ENCODE assay signal across 21 cellular contexts in genomic region chr16:17053536-17054160, GRCh38.
A peak's percentile ranks its signal among the peaks of the same experiment; 100 is the strongest.
DNase-seq lines count a peak whose midpoint lies in the region; ATAC-seq, FAIRE-seq and TF ChIP-seq lines count a peak whose summit lies in the region.
"Had no signal": no experiment of that assay in that cellular context is flagged by ENCODE, and none has a peak within 500 bp of the region (broad histone marks: within the 10 kb centered on the region; RNA-seq: fewer than 3 reads in every experiment).

No MANE protein-coding gene starts in this region.

- H2AFZ ChIP-seq in HepG2 (ENCODE audit: low read length), result no peak overlapping the region
- no peak overlapping the region for H2AFZ ChIP-seq in Loucy (ENCODE audit: low read length)

- whole genome bisulfite sequencing in HepG2 (ENCODE audit: low lambda C conversion rate), result 0% methylated on average over 4 of the region's 4 CpGs
- 28% methylated on average over 4 of the region's 4 CpGs for WGBS in right lobe of liver (ENCODE audit: insufficient coverage, low coverage, low lambda C conversion rate, missing lambda C conversion rate)

- TF ChIP-seq EP300 in HepG2 (IDR thresholded peaks at IDR 0.05; ENCODE audit: low read depth in 2 of 2, low read length in 2 of 2), result no peak
- no peak for TF ChIP-seq EP300 in HepG2 (CRISPR knock-in tag; IDR thresholded peaks at IDR 0.05; ENCODE audit: borderline replicate concordance)

- no peaks in the 10 kb centered on the region for H4K20me1 ChIP-seq in HepG2 (ENCODE audit: insufficient read depth, low read length)
- no peaks in the 10 kb centered on the region for H4K20me1 ChIP-seq in Loucy (ENCODE audit: insufficient read depth, low read length, poor library complexity, severe bottlenecking)

- peaks cover 7% of the 10 kb centered on the region for H3K9me3 ChIP-seq in HepG2 (ENCODE audit: low read length)
- no peaks in the 10 kb centered on the region for H3K9me3 ChIP-seq in right lobe of liver
- peaks cover 3% of the 10 kb centered on the region; the same call in 1 of the 2 replicates for H3K9me3 ChIP-seq in Loucy (ENCODE audit: insufficient read depth, low read depth, low read length)
- H3K9me3 ChIP-seq: psoas muscle had no signal

- CTCF ChIA-PET in HepG2 (lab: Yijun Ruan, JAX; ENCODE audit: low intra/inter-chr PET ratio, low total read pairs), result no interaction called here

- no peaks in the 10 kb centered on the region for H3F3A ChIP-seq in Loucy (ENCODE audit: low read depth)

- ATAC-seq in HepG2 (no peak), right lobe of liver (no peak), foreskin keratinocyte (no peak)
- ATAC-seq: heart left ventricle, psoas muscle, T-helper 17 cell had no signal

- no TSS peak for BruUV-seq in HepG2 (replicated peaks; lab: Mats Ljungman, UMichigan)

- H3K36me3 ChIP-seq in HepG2 (replicated peaks in 1 of 2; ENCODE audit: control insufficient read depth in 1 of 2, insufficient read depth in 2 of 2, low read length in 2 of 2) (no peaks in the 10 kb centered on the region), right lobe of liver (no peaks in the 10 kb centered on the region), Loucy (ENCODE audit: insufficient read depth, low read length) (no peaks in the 10 kb centered on the region)
- H3K36me3 ChIP-seq: heart left ventricle had no signal

- no peaks in the 10 kb centered on the region for H3K27me3 ChIP-seq in HepG2 (ENCODE audit: control insufficient read depth in 1 of 2, insufficient read depth in 2 of 2, low read length in 2 of 2)
- no peaks in the 10 kb centered on the region for H3K27me3 ChIP-seq in right lobe of liver
- no peaks in the 10 kb centered on the region for H3K27me3 ChIP-seq in Loucy (ENCODE audit: insufficient read depth, low read length, poor library complexity, severe bottlenecking)
- no peaks in the 10 kb centered on the region for H3K27me3 ChIP-seq in foreskin keratinocyte

- H3K79me2 ChIP-seq in HepG2 (ENCODE audit: insufficient read depth, low read length) (no peaks in the 10 kb centered on the region), Loucy (ENCODE audit: insufficient read depth, low read length) (no peaks in the 10 kb centered on the region)

- H3K4me3 ChIP-seq in HepG2 (replicated peaks in 1 of 3; ENCODE audit: insufficient read depth in 1 of 3, low read depth in 2 of 3, low read length in 3 of 3) (no peak overlapping the region), right lobe of liver (no peak overlapping the region), Loucy (ENCODE audit: low read length, poor library complexity, severe bottlenecking) (no peak overlapping the region)
- H3K4me3 ChIP-seq: heart left ventricle, psoas muscle had no signal

- no peak for TF ChIP-seq RAD21 in HepG2 (CRISPR knock-in tag; IDR thresholded peaks at IDR 0.05)

- H3K27ac ChIP-seq in HepG2 (ENCODE audit: extremely low read length, insufficient read depth, low read length) (no peak overlapping the region), right lobe of liver (no peak overlapping the region), foreskin keratinocyte (no peak overlapping the region), caudate nucleus (ENCODE audit: low read depth, low read length) (no peak overlapping the region)
- H3K27ac ChIP-seq: epithelial cell of prostate, heart left ventricle, psoas muscle had no signal

- H3K4me1 ChIP-seq in HepG2 (ENCODE audit: insufficient read depth, low read length), result no peaks in the 10 kb centered on the region
- no peaks in the 10 kb centered on the region for H3K4me1 ChIP-seq in right lobe of liver
- H3K4me1 ChIP-seq in Loucy (ENCODE audit: insufficient read depth, low read length, poor library complexity, severe bottlenecking), result no peaks in the 10 kb centered on the region
- no peaks in the 10 kb centered on the region for H3K4me1 ChIP-seq in foreskin keratinocyte
- H3K4me1 ChIP-seq: heart left ventricle, psoas muscle had no signal

- intact Hi-C loops in HepG2 (cut with micrococcal nuclease; ENCODE audit: unreplicated experiment) (no loop called here), right lobe of liver (cut with DNase I) (no loop called here)

- POLR2A ChIA-PET in HepG2 (lab: Yijun Ruan, JAX), result no interaction called here

- 0 out of 2 replicates have a peak, but pooled peaks have one; percentile 5 for TF ChIP-seq CTCF in HepG2 (CRISPR knock-in tag; IDR thresholded peaks at IDR 0.05)
- no peak for TF ChIP-seq CTCF in right lobe of liver (IDR thresholded peaks at IDR 0.05)
- TF ChIP-seq CTCF in Loucy (conservative IDR thresholded peaks at IDR 0.05; ENCODE audit: low read length), result peak; percentile 42
- TF ChIP-seq CTCF in foreskin keratinocyte (conservative IDR thresholded peaks at IDR 0.05), result peak; percentile 39

- DNase-seq in HepG2 (ENCODE audit: low spot score), result no peak
- DNase-seq in right lobe of liver, result no peak
- no peak for DNase-seq in foreskin keratinocyte
- no peak for DNase-seq in DMS114 treated with DMSO at 0.1 percent for 48 hours (lab: John Stamatoyannopoulos, UW; ENCODE audit: unreplicated experiment)
- DNase-seq in NCI-H1417 (lab: John Stamatoyannopoulos, UW), result no peak
- no peak for DNase-seq in AG20443 (ENCODE audit: low spot score)
- no peak for DNase-seq in caudate nucleus (lab: John Stamatoyannopoulos, UW)
- DNase-seq: ACHN; activated CD4-positive, alpha-beta T cell treated with anti-CD3 and anti-CD28 coated beads, Interleukin-2, amount 50 U/mL, for 1 hour; C1 segment of cervical spinal cord; cerebellar nuclear complex; heart left ventricle; immature natural killer cell; NCI-H187; NCI-H774; psoas muscle; substantia nigra; T-helper 17 cell had no signal

- no peak overlapping the region for H3K4me2 ChIP-seq in HepG2 (ENCODE audit: low read depth, low read length)
- no peak overlapping the region for H3K4me2 ChIP-seq in Loucy (ENCODE audit: low read depth, low read length, poor library complexity, severe bottlenecking)

- in situ Hi-C loops in HepG2 (cut with HindIII; ENCODE audit: extremely low pct_ligation_motif_present, low pct_unique_long_range_greater_than_20kb), result no loop called here

- FAIRE-seq in HepG2 (lab: Jason Lieb, UNC), result no peak
- FAIRE-seq: RCC 7860 had no signal

- H3K9me2 ChIP-seq in Loucy (replicated peaks; ENCODE audit: low read depth, low read length), result no peaks in the 10 kb centered on the region

- TF ChIP-seq POLR2A in HepG2 (IDR thresholded peaks at IDR 0.05; ENCODE audit: insufficient read depth in 1 of 2, low read depth in 2 of 2, low read length in 2 of 2) (no peak), right lobe of liver (IDR thresholded peaks at IDR 0.05) (no peak)

- H3K9ac ChIP-seq in HepG2 (ENCODE audit: insufficient read depth, low read depth, low read length), result no peak overlapping the region
- no peak overlapping the region for H3K9ac ChIP-seq in Loucy (ENCODE audit: low read depth, low read length, poor library complexity, severe bottlenecking)

TF ChIP-seq in HepG2, 621 proteins besides CTCF, POLR2A, EP300 and RAD21:
- TF ChIP-seq ZNF678 (CRISPR knock-in tag; IDR thresholded peaks at IDR 0.05) (no peak), TRAFD1 (CRISPR knock-in tag; IDR thresholded peaks at IDR 0.05; ENCODE audit: borderline replicate concordance) (no peak)

Comparison
In these comparisons a context has a peak if more than half of its experiments do, and no peak if none do; other contexts are left out.
1. CTCF ChIP-seq: peak in HepG2 (single experiment), Loucy (single experiment) and foreskin keratinocyte (single experiment); none in right lobe of liver (0 of 4).